Comparison of ENCODE assay signal across 3 cellular contexts in genomic region chr3:13391308-13391707, GRCh38.
TF ChIP-seq lines count a peak whose summit lies in the region.

No MANE protein-coding gene starts in this region.

TF ChIP-seq in A549, 52 proteins besides CTCF, POLR2A, EP300 and RAD21:
- TF ChIP-seq HOXB13 (CRISPR knock-in tag; IDR thresholded peaks at IDR 0.05; ENCODE audit: low read depth) = no peak
- no peak for TF ChIP-seq BHLHE40 (IDR thresholded peaks at IDR 0.05; ENCODE audit: low read depth, low read length)
- TF ChIP-seq RARB (CRISPR knock-in tag; IDR thresholded peaks at IDR 0.05) = no peak
- TF ChIP-seq USF2 (IDR thresholded peaks at IDR 0.05) = no peak
- no peak for TF ChIP-seq ESRRA (IDR thresholded peaks at IDR 0.05; ENCODE audit: borderline replicate concordance, low read length)
- TF ChIP-seq NR3C1 (IDR thresholded peaks at IDR 0.05) = no peak
- no peak for TF ChIP-seq NFE2L2 (conservative IDR thresholded peaks at IDR 0.05; ENCODE audit: low read length)
- TF ChIP-seq EHF (CRISPR knock-in tag; IDR thresholded peaks at IDR 0.05) = no peak
- TF ChIP-seq TFCP2L1 (CRISPR knock-in tag; IDR thresholded peaks at IDR 0.05) = no peak
- TF ChIP-seq FOSB (CRISPR knock-in tag; IDR thresholded peaks at IDR 0.05) = no peak
- no peak for TF ChIP-seq SREBF2 (IDR thresholded peaks at IDR 0.05)
- TF ChIP-seq PHF8 (IDR thresholded peaks at IDR 0.05; ENCODE audit: borderline replicate concordance, low read depth) = no peak
- no peak for TF ChIP-seq ZNF302 (CRISPR knock-in tag; IDR thresholded peaks at IDR 0.05)
- no peak for TF ChIP-seq ZSCAN20 (CRISPR knock-in tag; IDR thresholded peaks at IDR 0.05)
- TF ChIP-seq HMGXB4 (CRISPR knock-in tag; IDR thresholded peaks at IDR 0.05; ENCODE audit: borderline replicate concordance) = no peak
- no peak for TF ChIP-seq EHMT2 (IDR thresholded peaks at IDR 0.05; ENCODE audit: low read depth)
- TF ChIP-seq, protein P1, sequence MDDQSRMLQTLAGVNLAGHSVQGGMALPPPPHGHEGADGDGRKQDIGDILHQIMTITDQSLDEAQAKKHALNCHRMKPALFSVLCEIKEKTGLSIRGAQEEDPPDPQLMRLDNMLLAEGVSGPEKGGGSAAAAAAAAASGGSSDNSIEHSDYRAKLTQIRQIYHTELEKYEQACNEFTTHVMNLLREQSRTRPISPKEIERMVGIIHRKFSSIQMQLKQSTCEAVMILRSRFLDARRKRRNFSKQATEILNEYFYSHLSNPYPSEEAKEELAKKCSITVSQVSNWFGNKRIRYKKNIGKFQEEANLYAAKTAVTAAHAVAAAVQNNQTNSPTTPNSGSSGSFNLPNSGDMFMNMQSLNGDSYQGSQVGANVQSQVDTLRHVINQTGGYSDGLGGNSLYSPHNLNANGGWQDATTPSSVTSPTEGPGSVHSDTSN (IDR thresholded peaks at IDR 0.05) = no peak
- TF ChIP-seq MAZ (IDR thresholded peaks at IDR 0.05; ENCODE audit: borderline replicate concordance, low read depth, low read length) = no peak

TF ChIP-seq in GM23338, 12 proteins besides CTCF, POLR2A, EP300 and RAD21:
- TF ChIP-seq CREB1 (CRISPR knock-in tag; IDR thresholded peaks at IDR 0.05; ENCODE audit: low read depth) (no peak), ZNF331 (CRISPR knock-in tag; IDR thresholded peaks at IDR 0.05; ENCODE audit: low read depth) (no peak)
TF ChIP-seq in GM23338: peak in this region for 0.

TF ChIP-seq in H1, 55 proteins besides CTCF, POLR2A, EP300 and RAD21:
- no peak for TF ChIP-seq SUZ12 (IDR thresholded peaks at IDR 0.05; ENCODE audit: low read length)
- no peak for TF ChIP-seq ATF2 (IDR thresholded peaks at IDR 0.05; ENCODE audit: low read length)
- no peak for TF ChIP-seq EGR1 (IDR thresholded peaks at IDR 0.05; ENCODE audit: borderline replicate concordance, low read depth, low read length)
- no peak for TF ChIP-seq RXRA (IDR thresholded peaks at IDR 0.05; ENCODE audit: insufficient read depth, low read depth, low read length)
- TF ChIP-seq ASH2L (IDR thresholded peaks at IDR 0.05; ENCODE audit: low read length) = no peak
- TF ChIP-seq USF2 (IDR thresholded peaks at IDR 0.05; ENCODE audit: low read length) = no peak
